In genomic region chr2:31415421-31415820, GRCh38 we compare ENCODE assay signal across 24 cellular contexts. TPM values are rescaled to one million over a fixed set of nuclear protein-coding genes. Genes with fewer than 3 reads are reported as not detected.
A peak's percentile ranks its signal among the peaks of the same experiment; 100 is the strongest.
DNase-seq lines count a peak whose midpoint lies in the region; ATAC-seq and TF ChIP-seq lines count a peak whose summit lies in the region.
"Had no signal": no experiment of that assay in that cellular context is flagged by ENCODE, and none has a peak within 500 bp of the region (broad histone marks: within the 10 kb centered on the region; RNA-seq: fewer than 3 reads in every experiment).

No MANE protein-coding gene starts in this region.

- H3K36me3 ChIP-seq in SK-N-SH (replicated peaks in 1 of 2; ENCODE audit: control insufficient read depth in 1 of 2, insufficient read depth in 2 of 2, low read length in 1 of 2): no peaks in the 10 kb centered on the region
- peaks cover 12% of the 10 kb centered on the region for H3K36me3 ChIP-seq in RWPE2 (ENCODE audit: low read depth)
- H3K36me3 ChIP-seq in transverse colon: no peaks in the 10 kb centered on the region
- H3K36me3 ChIP-seq: heart left ventricle, neutrophil, SJSA1 had no signal

- peaks cover 16% of the 10 kb centered on the region for H3K9me3 Mint-ChIP-seq in activated CD4-positive, alpha-beta T cell treated with anti-CD3 and anti-CD28 coated beads for 36 hours (ENCODE audit: low read depth)

- no peak overlapping the region for H3K4me2 ChIP-seq in SK-N-SH

- no peak for TF ChIP-seq CTCF in SK-N-SH (IDR thresholded peaks at IDR 0.05)
- TF ChIP-seq CTCF in RWPE2 (IDR thresholded peaks at IDR 0.05; ENCODE audit: poor library complexity, severe bottlenecking): no peak
- no peak for TF ChIP-seq CTCF in fibroblast of villous mesenchyme (IDR thresholded peaks at IDR 0.05; ENCODE audit: insufficient read depth, low read depth, low read length)
- no peak for TF ChIP-seq CTCF in transverse colon (IDR thresholded peaks at IDR 0.05)

- H3K9ac ChIP-seq in SK-N-SH: no peak overlapping the region

- H3K4me3 Mint-ChIP-seq in activated CD4-positive, alpha-beta T cell treated with anti-CD3 and anti-CD28 coated beads for 36 hours: no peak overlapping the region
- H3K4me3 Mint-ChIP-seq: activated CD4-positive, alpha-beta memory T cell treated with anti-CD3 and anti-CD28 coated beads, Interleukin-2, amount 10 ng/mL, durations not matched to agents 7 days and 5 days; activated T-cell treated with anti-CD3 and anti-CD28 coated beads, Interleukin-2, amount 50 U/mL, for 24 hours had no signal

- H3K4me1 ChIP-seq in SK-N-SH (ENCODE audit: control insufficient read depth in 1 of 2, insufficient read depth in 2 of 2, low read depth in 1 of 2, low read length in 1 of 2): peaks cover 0 to 3% of the 10 kb centered on the region in 2 experiments; a peak in 1 of 4 replicates
- peaks cover 40% of the 10 kb centered on the region for H3K4me1 ChIP-seq in RWPE2 (ENCODE audit: insufficient read depth, poor library complexity, severe bottlenecking)
- H3K4me1 ChIP-seq in transverse colon: peaks cover 0 to 18% (median 5%) of the 10 kb centered on the region in 4 donors
- H3K4me1 ChIP-seq: heart left ventricle, SJSA1 had no signal

- peaks cover 10% of the 10 kb centered on the region for H3K4me1 Mint-ChIP-seq in activated CD4-positive, alpha-beta T cell treated with anti-CD3 and anti-CD28 coated beads for 36 hours

- H3K36me3 Mint-ChIP-seq in activated CD4-positive, alpha-beta T cell treated with anti-CD3 and anti-CD28 coated beads for 36 hours (ENCODE audit: low read depth): no peaks in the 10 kb centered on the region

- in situ Hi-C loops in transverse colon (cut with MboI; ENCODE audit: low pct_ligation_motif_present in 1 of 4, low pct_unique_long_range_greater_than_20kb in 1 of 4, low sequenced_read_pairs in 3 of 4): no loop called here

- H3K27me3 ChIP-seq in SK-N-SH (ENCODE audit: insufficient read depth): no peaks in the 10 kb centered on the region
- H3K27me3 ChIP-seq in RWPE2 (ENCODE audit: insufficient read depth, poor library complexity, severe bottlenecking): no peaks in the 10 kb centered on the region
- H3K27me3 ChIP-seq in transverse colon: no peaks in the 10 kb centered on the region
- H3K27me3 ChIP-seq: heart left ventricle, SJSA1 had no signal

- no peaks in the 10 kb centered on the region for H3K79me2 ChIP-seq in SK-N-SH (ENCODE audit: insufficient read depth)

- H3K4me3 ChIP-seq in SK-N-SH (ENCODE audit: low read depth in 2 of 2, low read length in 1 of 2) (no peak overlapping the region), RWPE2 (ENCODE audit: severe bottlenecking) (no peak overlapping the region), fibroblast of villous mesenchyme (ENCODE audit: low read depth, low read length) (no peak overlapping the region), transverse colon (no peak overlapping the region)
- H3K4me3 ChIP-seq: lung, SJSA1 had no signal

- no peak for TF ChIP-seq POLR2A in transverse colon (IDR thresholded peaks at IDR 0.05)

- H3K27ac Mint-ChIP-seq in activated CD4-positive, alpha-beta T cell treated with anti-CD3 and anti-CD28 coated beads for 36 hours: no peak overlapping the region
- H3K27ac Mint-ChIP-seq: activated CD4-positive, alpha-beta memory T cell treated with anti-CD3 and anti-CD28 coated beads, Interleukin-2, amount 10 ng/mL, durations not matched to agents 7 days and 5 days; activated T-cell treated with anti-CD3 and anti-CD28 coated beads, Interleukin-2, amount 50 U/mL, for 24 hours; immature natural killer cell had no signal

- TF ChIP-seq RAD21 in SK-N-SH (IDR thresholded peaks at IDR 0.05; ENCODE audit: low read length): no peak

- no peak overlapping the region for H2AFZ ChIP-seq in SK-N-SH (ENCODE audit: low read depth)

- H3K9me2 ChIP-seq in SK-N-SH: no peaks in the 10 kb centered on the region

- ATAC-seq in SK-N-SH treated with all-trans-retinoic acid at 6 μM for 48 hours (peak; percentile 54), RWPE2 (ENCODE audit: low read depth) (no peak), GM21515 (IDR thresholded peaks at IDR 0.05; ENCODE audit: unreplicated experiment) (no peak), HG03432 (IDR thresholded peaks at IDR 0.05; ENCODE audit: unreplicated experiment) (no peak)
- no peak for ATAC-seq in activated CD4-positive, alpha-beta T cell treated with anti-CD3 and anti-CD28 coated beads for 36 hours
- ATAC-seq: heart left ventricle had no signal

- H3K9me3 ChIP-seq in SK-N-SH (peaks cover 11% of the 10 kb centered on the region), RWPE2 (ENCODE audit: severe bottlenecking) (peaks cover 3% of the 10 kb centered on the region), transverse colon (peaks cover 9 to 18% of the 10 kb centered on the region in 2 donors)
- H3K9me3 ChIP-seq: neutrophil had no signal

- H4K20me1 ChIP-seq in SK-N-SH (ENCODE audit: insufficient read depth): no peaks in the 10 kb centered on the region

- WGBS in SK-N-SH (ENCODE audit: low lambda C conversion rate): 43% methylated on average over 2 of the region's 2 CpGs
- 44 to 50% methylated on average over 2 of the region's 2 CpGs for WGBS in transverse colon (ENCODE audit: low coverage in 1 of 2), 2 donors

- no peaks in the 10 kb centered on the region for H3F3A ChIP-seq in SK-N-SH (replicated peaks; ENCODE audit: insufficient read depth)

- POLR2A ChIA-PET in SK-N-SH (lab: Yijun Ruan, JAX): no interaction called here
- POLR2A ChIA-PET in activated CD4-positive, alpha-beta T cell treated with anti-CD3 and anti-CD28 coated beads for 36 hours (lab: Charles Lee): no interaction called here

- intact Hi-C loops in transverse colon (cut with DNase I; ENCODE audit: low total_unique reads): no loop called here
- intact Hi-C loops in activated CD4-positive, alpha-beta T cell treated with anti-CD3 and anti-CD28 coated beads for 36 hours (cut with DNase I, micrococcal nuclease): loop anchor here in 1 of 2 experiments (10.0 kb wide), 1 partner anchor 109 kb away; no protein-coding TSS in a partner anchor

- H3K27ac ChIP-seq in SK-N-SH (ENCODE audit: low read depth in 2 of 2, low read length in 1 of 2): no peak overlapping the region
- H3K27ac ChIP-seq in RWPE2 (ENCODE audit: poor library complexity, severe bottlenecking): peak overlapping the region; percentile 57
- H3K27ac ChIP-seq in transverse colon: peak overlapping the region in 3 of 4 donors; percentile 67 to 82 (median 73)
- H3K27ac ChIP-seq: 22Rv1, heart left ventricle, neutrophil, SJSA1 had no signal

- DNase-seq in SK-N-SH (no peak), RWPE2 (ENCODE audit: low spot score) (no peak), fibroblast of villous mesenchyme (ENCODE audit: low read depth) (peak; percentile 33), transverse colon (no peak)
- DNase-seq in activated CD4-positive, alpha-beta T cell treated with anti-CD3 and anti-CD28 coated beads for 36 hours: no peak
- DNase-seq: activated CD4-positive, alpha-beta memory T cell treated with anti-CD3 and anti-CD28 coated beads, Interleukin-2, amount 10 ng/mL, durations not matched to agents 7 days and 5 days; activated naive CD4-positive, alpha-beta T cell treated with Interleukin-2 at 50 U/mL for 16 hours; activated T-cell treated with anti-CD3 and anti-CD28 coated beads, Interleukin-2, amount 50 U/mL, for 24 hours; amygdala; C1 segment of cervical spinal cord; dermis blood vessel endothelial cell; heart left ventricle; immature natural killer cell; NCI-H1694; NCI-H82; OCI-M1 had no signal

- CTCF ChIA-PET in SK-N-SH (lab: Yijun Ruan, JAX): interaction anchor here (0.7 to 1.1 kb wide), 2 partner anchors 16 to 70 kb away, joined by 3 read pairs; no protein-coding TSS in a partner anchor
- CTCF ChIA-PET in activated CD4-positive, alpha-beta T cell treated with anti-CD3 and anti-CD28 coated beads for 36 hours (lab: Charles Lee): interaction anchor here (0.6 to 0.9 kb wide), 2 partner anchors 27 to 108 kb away, joined by 3 to 5 read pairs; no protein-coding TSS in a partner anchor

- H3K27me3 Mint-ChIP-seq in activated CD4-positive, alpha-beta T cell treated with anti-CD3 and anti-CD28 coated beads for 36 hours: peaks cover 6% of the 10 kb centered on the region

- no peak for TF ChIP-seq EP300 in SK-N-SH (IDR thresholded peaks at IDR 0.05; ENCODE audit: borderline replicate concordance in 1 of 2, low read depth in 1 of 2, low read length in 1 of 2)
- TF ChIP-seq EP300 in transverse colon (IDR thresholded peaks at IDR 0.05; ENCODE audit: low read depth): no peak

TF ChIP-seq in SK-N-SH treated with all-trans-retinoic acid at 6 μM for 48 hours, 23 proteins besides CTCF, POLR2A, EP300 and RAD21 (continues in another document):
- TF ChIP-seq ARNTL (CRISPR knock-in tag; IDR thresholded peaks at IDR 0.05; ENCODE audit: borderline replicate concordance, low read depth) (no peak), BACH2 (CRISPR knock-in tag; IDR thresholded peaks at IDR 0.05; ENCODE audit: borderline replicate concordance) (no peak), ISL1 (CRISPR knock-in tag; IDR thresholded peaks at IDR 0.05) (no peak)

TF ChIP-seq in SK-N-SH, 30 proteins besides CTCF, POLR2A, EP300 and RAD21 (continues in another document):
- TF ChIP-seq SIN3A (IDR thresholded peaks at IDR 0.05; ENCODE audit: borderline replicate concordance, low read depth, low read length) (no peak), EZH2phosphoT487 (IDR thresholded peaks at IDR 0.05; ENCODE audit: borderline replicate concordance, low read depth) (no peak), ELF1 (IDR thresholded peaks at IDR 0.05) (no peak), TEAD4 (IDR thresholded peaks at IDR 0.05; ENCODE audit: borderline replicate concordance, insufficient read depth) (no peak), RCOR1 (IDR thresholded peaks at IDR 0.05; ENCODE audit: low read length) (no peak), NRF1 (IDR thresholded peaks at IDR 0.05; ENCODE audit: low read depth, low read length) (no peak), GATA2 (CRISPR knock-in tag; IDR thresholded peaks at IDR 0.05) (no peak), RXRA (IDR thresholded peaks at IDR 0.05; ENCODE audit: borderline replicate concordance, low read depth) (no peak), SMC3 (IDR thresholded peaks at IDR 0.05; ENCODE audit: low read depth, low read length) (no peak), MXI1 (IDR thresholded peaks at IDR 0.05; ENCODE audit: low read depth, low read length) (no peak), FOXJ3 (CRISPR knock-in tag; IDR thresholded peaks at IDR 0.05) (no peak), CHD2 (IDR thresholded peaks at IDR 0.05; ENCODE audit: low read length, partially characterized antibody) (no peak)

RNA-seq across cellular contexts. Expression of gene XDH, which starts 0.9 kb away (rescaled TPM):
- 0.33 and 0.50 TPM in 2 replicates for polyA plus RNA-seq in SK-N-SH (2012; rRNA removed)
- polyA plus RNA-seq in SK-N-SH (2012; cell fraction: cytosol; rRNA removed): 0.34 and 0.40 TPM in 2 replicates
- polyA plus RNA-seq in SK-N-SH (2012; cell fraction: nucleus; rRNA removed): 0.69 and 0.86 TPM in 2 replicates
- total RNA-seq in fibroblast of villous mesenchyme (0.32 and 0.43 TPM in 2 replicates), transverse colon (10 to 100 TPM; 25.9 to 57.9 (median 37.2) TPM)
- total RNA-seq in activated CD4-positive, alpha-beta T cell treated with anti-CD3 and anti-CD28 coated beads for 36 hours: under 1 TPM in 1 of 2 experiments, not detected in 1; 0.11 TPM
- total RNA-seq: dermis blood vessel endothelial cell, subcutaneous adipose tissue had no signal
- polyA plus RNA-seq: immature natural killer cell had no signal

Comparison
In these comparisons a context has a peak if more than half of its experiments do, and no peak if none do; other contexts are left out.
1. H3K27ac ChIP-seq: peak in RWPE2 (single experiment) and transverse colon (3 of 4); none in SK-N-SH (0 of 2).
2. RNA of gene XDH, which starts 0.9 kb away (total RNA-seq): 25.9 to 57.9 TPM in transverse colon; 0.32 to 0.43 TPM in fibroblast of villous mesenchyme and 0.11 TPM in activated CD4-positive, alpha-beta T cell treated with anti-CD3 and anti-CD28 coated beads for 36 hours; every median in the first group is over 10 times any median in the second.